ENCODE assay signal across 1 cellular context in genomic region chr2:207149253-207150213, GRCh38.
TF ChIP-seq lines count a peak whose summit lies in the region.

No MANE protein-coding gene starts in this region.

TF ChIP-seq in GM12878, 131 proteins besides CTCF, POLR2A, EP300 and RAD21 (continues in another document):
- TF ChIP-seq PKNOX1 (IDR thresholded peaks at IDR 0.05) (no peak), ELK1 (IDR thresholded peaks at IDR 0.05; ENCODE audit: low read depth, low read length) (no peak), JUND (IDR thresholded peaks at IDR 0.05; ENCODE audit: low read depth, low read length) (no peak), ZBTB33 (IDR thresholded peaks at IDR 0.05) (no peak), SMARCA5 (IDR thresholded peaks at IDR 0.05) (no peak), ZBTB4 (CRISPR knock-in tag; IDR thresholded peaks at IDR 0.05) (no peak), FOS (IDR thresholded peaks at IDR 0.05; ENCODE audit: borderline replicate concordance, extremely low read depth, insufficient read length) (no peak), NR2F1 (conservative IDR thresholded peaks at IDR 0.05) (no peak), MEF2B (IDR thresholded peaks at IDR 0.05; ENCODE audit: partially characterized antibody, poor library complexity, severe bottlenecking) (peak; percentile 25), IRF4 (IDR thresholded peaks at IDR 0.05; ENCODE audit: low read depth, low read length) (no peak), GATAD2B (conservative IDR thresholded peaks at IDR 0.05; ENCODE audit: low read depth) (no peak), ZSCAN29 (IDR thresholded peaks at IDR 0.05) (no peak), ETV6 (conservative IDR thresholded peaks at IDR 0.05 in 1 of 2, IDR thresholded peaks at IDR 0.05 in 1 of 2; ENCODE audit: borderline replicate concordance in 1 of 2, low read depth in 1 of 2) (no peak), ATF3 (IDR thresholded peaks at IDR 0.05; ENCODE audit: borderline replicate concordance, extremely low read depth, low read depth, low read length) (no peak), ZNF687 (IDR thresholded peaks at IDR 0.05) (peak; percentile 40; the same call in 1 of the 2 replicates), E4F1 (IDR thresholded peaks at IDR 0.05; ENCODE audit: borderline replicate concordance, partially characterized antibody) (no peak), HCFC1 (IDR thresholded peaks at IDR 0.05; ENCODE audit: low read length) (no peak), EGR1 (IDR thresholded peaks at IDR 0.05; ENCODE audit: borderline replicate concordance in 1 of 2, low read depth in 2 of 2, low read length in 2 of 2) (no peak), HDGF (IDR thresholded peaks at IDR 0.05) (no peak), NFXL1 (IDR thresholded peaks at IDR 0.05; ENCODE audit: borderline replicate concordance) (no peak), SPI1 (IDR thresholded peaks at IDR 0.05; ENCODE audit: borderline replicate concordance, insufficient read depth, low read depth, low read length) (no peak), NRF1 (conservative IDR thresholded peaks at IDR 0.05; ENCODE audit: low read depth, low read length) (no peak), MYC (IDR thresholded peaks at IDR 0.05; ENCODE audit: insufficient read depth, insufficient read length, insufficient replicate concordance, low read length, severe bottlenecking) (no peak), E2F4 (IDR thresholded peaks at IDR 0.05; ENCODE audit: low read depth, low read length) (no peak), NR2C2 (IDR thresholded peaks at IDR 0.05; ENCODE audit: borderline replicate concordance, control insufficient read depth, insufficient read length, low read depth) (no peak), BCL3 (IDR thresholded peaks at IDR 0.05; ENCODE audit: borderline replicate concordance, insufficient read depth, low read depth, low read length, poor library complexity, severe bottlenecking) (no peak), REST (IDR thresholded peaks at IDR 0.05; ENCODE audit: low read depth, low read length) (no peak), MXI1 (IDR thresholded peaks at IDR 0.05; ENCODE audit: low read depth, low read length) (0 out of 2 replicates have a peak, but pooled peaks have one; percentile 31), STAT3 (IDR thresholded peaks at IDR 0.05; ENCODE audit: low read depth, low read length) (0 out of 2 replicates have a peak, but pooled peaks have one; percentile 45)
